In genomic region chr12:127556487-127556886, GRCh38 we compare ENCODE assay signal across 1 cellular context.
TF ChIP-seq lines count a peak whose summit lies in the region.

No MANE protein-coding gene starts in this region.

TF ChIP-seq in SK-N-SH treated with all-trans-retinoic acid at 6 μM for 48 hours, 23 proteins besides CTCF, POLR2A, EP300 and RAD21 (continued from another document):
- TF ChIP-seq CREB5 (CRISPR knock-in tag; IDR thresholded peaks at IDR 0.05; ENCODE audit: low read depth) (no peak), TOX (CRISPR knock-in tag; IDR thresholded peaks at IDR 0.05; ENCODE audit: borderline replicate concordance) (no peak), ARNTL (CRISPR knock-in tag; IDR thresholded peaks at IDR 0.05; ENCODE audit: borderline replicate concordance, low read depth) (no peak), ZNF8 (CRISPR knock-in tag; IDR thresholded peaks at IDR 0.05) (no peak), CSDC2 (CRISPR knock-in tag; IDR thresholded peaks at IDR 0.05) (no peak), ZNF565 (CRISPR knock-in tag; conservative IDR thresholded peaks at IDR 0.05; ENCODE audit: low read depth) (no peak)
